Comparison of ENCODE assay signal across 16 cellular contexts in genomic region chr3:129556890-129557736, GRCh38. TPM values are rescaled to one million over a fixed set of nuclear protein-coding genes. Genes with fewer than 3 reads are reported as not detected.
DNase-seq lines count a peak whose midpoint lies in the region; ATAC-seq and TF ChIP-seq lines count a peak whose summit lies in the region.
"Had no signal": no experiment of that assay in that cellular context is flagged by ENCODE, and none has a peak within 500 bp of the region (broad histone marks: within the 10 kb centered on the region; RNA-seq: fewer than 3 reads in every experiment).

No MANE protein-coding gene starts in this region.

- peak overlapping the region in 1 of 3 donors; percentile 62 for H3K9ac ChIP-seq in skeletal muscle tissue (ENCODE audit: low read depth in 1 of 3, low read length in 3 of 3)

- TF ChIP-seq CTCF in BJ (IDR thresholded peaks at IDR 0.05; ENCODE audit: insufficient read depth, low read depth, low read length) (no peak), astrocyte of the spinal cord (IDR thresholded peaks at IDR 0.05; ENCODE audit: low read depth, low read length) (no peak), foreskin keratinocyte (conservative IDR thresholded peaks at IDR 0.05) (no peak)

- POLR2A ChIA-PET in BJ (lab: Charles Lee): no interaction called here

- peak; percentile 44 for ATAC-seq in left ventricle myocardium superior
- no peak for ATAC-seq in foreskin keratinocyte

- in situ Hi-C loops in astrocyte of the spinal cord (cut with HindIII; ENCODE audit: low sequenced_read_pairs): no loop called here

- H3K4me1 ChIP-seq in skeletal muscle tissue (ENCODE audit: control insufficient read depth in 3 of 3, insufficient read depth in 3 of 3, low read length in 3 of 3) (peaks cover 67 to 81% (median 80%) of the 10 kb centered on the region in 3 donors), foreskin keratinocyte (peaks cover 5% of the 10 kb centered on the region)
- no peaks in the 10 kb centered on the region for H3K4me1 ChIP-seq in effector memory CD4-positive, alpha-beta T cell (ENCODE audit: control insufficient read depth, insufficient read depth, low read length, poor library complexity, severe bottlenecking)

- intact Hi-C loops in left ventricle myocardium superior (cut with micrococcal nuclease): no loop called here

- H3K27me3 ChIP-seq in BJ (ENCODE audit: control insufficient read depth, insufficient read depth, low read length) (no peaks in the 10 kb centered on the region), skeletal muscle tissue (ENCODE audit: control insufficient read depth in 3 of 3, insufficient read depth in 3 of 3, low read length in 3 of 3) (no peaks in the 10 kb centered on the region), foreskin keratinocyte (peaks cover 20% of the 10 kb centered on the region)
- no peaks in the 10 kb centered on the region for H3K27me3 ChIP-seq in effector memory CD4-positive, alpha-beta T cell (replicated peaks; ENCODE audit: control insufficient read depth, insufficient read depth, low read length, poor library complexity, severe bottlenecking)

- no peaks in the 10 kb centered on the region for H3K9me3 ChIP-seq in skeletal muscle tissue (ENCODE audit: control insufficient read depth in 3 of 3, low read length in 3 of 3)
- H3K9me3 ChIP-seq in effector memory CD4-positive, alpha-beta T cell (ENCODE audit: control insufficient read depth, low read length): no peaks in the 10 kb centered on the region

- peaks cover 22% of the 10 kb centered on the region for H3K36me3 ChIP-seq in BJ (ENCODE audit: control insufficient read depth, insufficient read depth, low read length)
- H3K36me3 ChIP-seq in skeletal muscle tissue (ENCODE audit: control insufficient read depth in 3 of 3, insufficient read depth in 3 of 3, low read length in 3 of 3): peaks cover 7 to 20% (median 19%) of the 10 kb centered on the region in 3 donors
- H3K36me3 ChIP-seq in effector memory CD4-positive, alpha-beta T cell (ENCODE audit: control insufficient read depth, insufficient read depth, low read length): no peaks in the 10 kb centered on the region

- CTCF ChIA-PET in BJ (lab: Yijun Ruan, JAX): interaction anchor here (0.7 to 0.9 kb wide), 2 partner anchors 65 to 67 kb away, joined by 4 read pairs; no protein-coding TSS in a partner anchor

- H3K4me3 ChIP-seq in BJ (ENCODE audit: low read depth, low read length) (no peak overlapping the region), astrocyte of the spinal cord (ENCODE audit: low read depth, low read length) (no peak overlapping the region), skeletal muscle tissue (ENCODE audit: low read length in 3 of 3) (peak overlapping the region in 1 of 3 donors; percentile 22)
- H3K4me3 ChIP-seq in effector memory CD4-positive, alpha-beta T cell (ENCODE audit: insufficient read depth, low read depth, low read length, poor library complexity, severe bottlenecking): no peak overlapping the region

- peak overlapping the region; percentile 48 for H3K27ac ChIP-seq in skeletal muscle tissue (ENCODE audit: low read depth, low read length)
- no peak overlapping the region for H3K27ac ChIP-seq in effector memory CD4-positive, alpha-beta T cell (ENCODE audit: insufficient read depth, low read length, poor library complexity, severe bottlenecking)
- no peak overlapping the region for H3K27ac ChIP-seq in foreskin keratinocyte

- peak; percentile 78 for DNase-seq in BJ (ENCODE audit: low read depth)
- peak; percentile 39 for DNase-seq in astrocyte of the spinal cord (ENCODE audit: low read depth, low spot score)
- DNase-seq in left ventricle myocardium superior: peak; percentile 65
- DNase-seq in effector memory CD4-positive, alpha-beta T cell: no peak
- DNase-seq in foreskin keratinocyte: no peak
- no peak for DNase-seq in stimulated activated CD4-positive, alpha-beta T cell treated with anti-CD3 and anti-CD28 coated beads, Interleukin-4, amount 100 ng/mL, for 1 hour
- DNase-seq in NCI-H446 (lab: John Stamatoyannopoulos, UW): no peak
- DNase-seq: ACHN; activated B cell treated with CpG ODN at 0.5 μM for 24 hours; activated CD8-positive, alpha-beta memory T cell treated with anti-CD3 and anti-CD28 coated beads, Interleukin-2, amount 10 ng/mL, durations not matched to agents 7 days and 5 days; KG1; NCI-H1417 had no signal

RNA-seq across cellular contexts. Expression of gene H1-8, which starts 14.1 kb away (rescaled TPM):
- not detected in 2 replicates for polyA plus RNA-seq in BJ (2011; rRNA removed)
- not detected in 2 replicates for polyA minus RNA-seq in BJ (2011; rRNA and poly(A)+ RNA removed)
- not detected for total RNA-seq in left ventricle myocardium superior
- total RNA-seq in skeletal muscle tissue: not detected
- total RNA-seq in foreskin keratinocyte: not detected in 2 replicates
- polyA plus RNA-seq in foreskin keratinocyte: not detected in 2 replicates
- total RNA-seq: activated B cell treated with CpG ODN at 0.5 μM for 24 hours; activated CD8-positive, alpha-beta memory T cell treated with anti-CD3 and anti-CD28 coated beads, Interleukin-2, amount 10 ng/mL, durations not matched to agents 7 days and 5 days; frontal cortex; mucosa of gallbladder had no signal
- polyA plus RNA-seq: keratinocyte had no signal

RNA-seq across cellular contexts. Expression of gene RHO, which starts 28.7 kb away (rescaled TPM):
- polyA plus RNA-seq in BJ (2011; rRNA removed) (not detected in 2 replicates), foreskin keratinocyte (not detected in 2 replicates)
- polyA minus RNA-seq in BJ (2011; rRNA and poly(A)+ RNA removed): not detected in 2 replicates
- total RNA-seq in left ventricle myocardium superior (not detected), skeletal muscle tissue (not detected), foreskin keratinocyte (not detected in 2 replicates)
- total RNA-seq: activated B cell treated with CpG ODN at 0.5 μM for 24 hours; activated CD8-positive, alpha-beta memory T cell treated with anti-CD3 and anti-CD28 coated beads, Interleukin-2, amount 10 ng/mL, durations not matched to agents 7 days and 5 days; frontal cortex; mucosa of gallbladder had no signal
- polyA plus RNA-seq: keratinocyte had no signal

RNA-seq across cellular contexts. Expression of gene PLXND1, which starts 49.4 kb away (rescaled TPM):
- polyA plus RNA-seq in BJ (2011; rRNA removed) (84.6 and 128 TPM in 2 replicates), foreskin keratinocyte (1.3 and 2.5 TPM in 2 replicates)
- 84.0 and 88.3 TPM in 2 replicates for polyA minus RNA-seq in BJ (2011; rRNA and poly(A)+ RNA removed)
- total RNA-seq in left ventricle myocardium superior (56.6 TPM), skeletal muscle tissue (92.4 TPM), foreskin keratinocyte (1.8 and 3.1 TPM in 2 replicates)

Comparison
In these comparisons a context has a peak if more than half of its experiments do, and no peak if none do; other contexts are left out.
1. DNase-seq: peak in BJ (single experiment), astrocyte of the spinal cord (single experiment) and left ventricle myocardium superior (single experiment); none in effector memory CD4-positive, alpha-beta T cell (0 of 3), foreskin keratinocyte (0 of 2), stimulated activated CD4-positive, alpha-beta T cell treated with anti-CD3 and anti-CD28 coated beads, Interleukin-4, amount 100 ng/mL, for 1 hour (single experiment) and NCI-H446 (0 of 2).
2. RNA of gene PLXND1, which starts 49.4 kb away (total RNA-seq): 92.4 TPM in skeletal muscle tissue (single experiment) and 56.6 TPM in left ventricle myocardium superior (single experiment); 1.8 to 3.1 TPM in foreskin keratinocyte; every median in the first group is over 10 times any median in the second.